ENCODE assay signal across 8 cellular contexts in genomic region chr10:49941447-49942338, GRCh38. TPM values are rescaled to one million over a fixed set of nuclear protein-coding genes. Genes with fewer than 3 reads are reported as not detected.
DNase-seq lines count a peak whose midpoint lies in the region; ATAC-seq, FAIRE-seq and TF ChIP-seq lines count a peak whose summit lies in the region.
"Not testable (repeated sequence)": the region's sequence is repeated elsewhere in the genome, so short reads cannot be mapped to it uniquely, and the experiment has no call there.

PARG (minus strand) TSS chr10:49942027; CDS start chr10:49941725, 302 bp downstream.
TIMM23B (plus strand) TSS chr10:49942053; CDS start chr10:49942195, 142 bp downstream.

- H3K4me2 ChIP-seq in neural cell (ENCODE audit: low read length): peak within 1 kb of the TSS; percentile 78

- H3K4me3 ChIP-seq in HAP-1: peak within 1 kb of the TSS; percentile 75
- H3K4me3 ChIP-seq in MG63: peak within 1 kb of the TSS; percentile 89
- peak within 1 kb of the TSS; percentile 74 for H3K4me3 ChIP-seq in fibroblast of villous mesenchyme (ENCODE audit: low read depth, low read length)
- H3K4me3 ChIP-seq in neural cell (ENCODE audit: low read length): peak within 1 kb of the TSS; percentile 70

- H3K9me3 ChIP-seq in HAP-1; MG63; neural cell (ENCODE audit: low read length): not testable (repeated sequence)

- in situ Hi-C loops in HAP-1 (cut with MboI; ENCODE audit: low sequenced_read_pairs); SK-MEL-5 (cut with HindIII; ENCODE audit: low pct_unique_long_range_greater_than_20kb, low sequenced_read_pairs): not testable (repeated sequence)

- peaks cover 13% of the 10 kb centered on the region for H3K79me2 ChIP-seq in neural cell (replicated peaks; ENCODE audit: insufficient read depth, low read length)

- not testable (repeated sequence) for H3K4me1 ChIP-seq in HAP-1

- TF ChIP-seq RAD21 in neural cell (conservative IDR thresholded peaks at IDR 0.05): not testable (repeated sequence)

- H3K27ac ChIP-seq in neural cell (ENCODE audit: low read length): peak within 1 kb of the TSS; percentile 59

- H3K9me2 ChIP-seq in neural cell (ENCODE audit: insufficient read depth, low read length): not testable (repeated sequence)

- H3F3A ChIP-seq in neural cell (ENCODE audit: insufficient read depth, low read length, poor library complexity, severe bottlenecking): not testable (repeated sequence)

- peak within 1 kb of the TSS; percentile 69 for H3K9ac ChIP-seq in neural cell (ENCODE audit: low read length)

- FAIRE-seq in G401.6 (lab: Jason Lieb, UNC): peak; percentile 69

- ATAC-seq in stimulated activated naive CD8-positive, alpha-beta T cell treated with anti-CD3 and anti-CD28 coated beads, Interleukin-15, Interleukin-2, amounts not matched to agents 100 U/mL and 50 U/mL, for 24 hours: peak; percentile 92

- H4K20me1 ChIP-seq in neural cell (ENCODE audit: insufficient read depth): not testable (repeated sequence)

- not testable (repeated sequence) for H3K36me3 ChIP-seq in HAP-1 (replicated peaks); MG63; neural cell (ENCODE audit: insufficient read depth, low read length)

- TF ChIP-seq CTCF in fibroblast of villous mesenchyme (IDR thresholded peaks at IDR 0.05; ENCODE audit: insufficient read depth, low read depth, low read length): not testable (repeated sequence)
- peak; percentile 34 for TF ChIP-seq CTCF in neural cell (IDR thresholded peaks at IDR 0.05; ENCODE audit: poor library complexity, severe bottlenecking)

- not testable (repeated sequence) for H3K27me3 ChIP-seq in HAP-1 (ENCODE audit: low read depth); MG63; neural cell (ENCODE audit: insufficient read depth, low read depth, low read length)

- TF ChIP-seq EP300 in neural cell (conservative IDR thresholded peaks at IDR 0.05; ENCODE audit: poor library complexity, severe bottlenecking): peak; percentile 33

- DNase-seq in HAP-1 (ENCODE audit: low spot score in 2 of 2) (peak; percentile 63 to 82), MG63 (peak; percentile 86), SK-MEL-5 (ENCODE audit: low read depth, low spot score) (peak; percentile 77), activated gamma-delta T cell treated with Interleukin-2 at 50 U/mL for 16 hours (peak; percentile 69), fibroblast of villous mesenchyme (ENCODE audit: low read depth) (peak; percentile 83)
- peak; percentile 80 for DNase-seq in stimulated activated naive CD8-positive, alpha-beta T cell treated with anti-CD3 and anti-CD28 coated beads, Interleukin-15, Interleukin-2, amounts not matched to agents 100 U/mL and 50 U/mL, for 24 hours

- H2AFZ ChIP-seq in neural cell (ENCODE audit: low read depth, low read length): peak within 1 kb of the TSS; percentile 51

TF ChIP-seq in neural cell, 6 proteins besides CTCF, POLR2A, EP300 and RAD21:
- TF ChIP-seq MXI1 (conservative IDR thresholded peaks at IDR 0.05; ENCODE audit: poor library complexity, severe bottlenecking) (peak; percentile 98), TAF1 (IDR thresholded peaks at IDR 0.05; ENCODE audit: low read depth) (peak; percentile 22), POLR2AphosphoS5 (IDR thresholded peaks at IDR 0.05) (peak; percentile 75), REST (IDR thresholded peaks at IDR 0.05; ENCODE audit: borderline replicate concordance) (peak; percentile 34), SMC3 (conservative IDR thresholded peaks at IDR 0.05; ENCODE audit: poor library complexity) (peak; percentile 26)

RNA-seq across cellular contexts. Expression of gene PARG, which starts in this region (rescaled TPM):
- total RNA-seq in MG63 (2014; rRNA removed; shearing (Covaris generic); ENCODE audit: low replicate concordance): 12.0 and 19.3 TPM in 2 replicates
- total RNA-seq in SK-MEL-5 (2014; rRNA removed; shearing (Covaris generic)): 18.4 and 18.8 TPM in 2 replicates
- polyA plus RNA-seq in SK-MEL-5 (2015; cell fraction: cytosol; rRNA removed): 11.7 and 15.8 TPM in 2 replicates
- polyA plus RNA-seq in SK-MEL-5 (2015; cell fraction: nucleus; rRNA removed): 23.2 and 25.0 TPM in 2 replicates
- total RNA-seq in fibroblast of villous mesenchyme: 31.9 and 42.7 TPM in 2 replicates
- polyA plus RNA-seq in neural cell: 33.1 and 36.0 TPM in 2 replicates
- 104 and 109 TPM in 2 replicates for polyA minus RNA-seq in neural cell

RNA-seq across cellular contexts. Expression of gene TIMM23B, which starts in this region (rescaled TPM):
- total RNA-seq in MG63 (2014; rRNA removed; shearing (Covaris generic); ENCODE audit: low replicate concordance): 9.9 and 13.8 TPM in 2 replicates
- 8.6 and 10.6 TPM in 2 replicates for total RNA-seq in SK-MEL-5 (2014; rRNA removed; shearing (Covaris generic))
- polyA plus RNA-seq in SK-MEL-5 (2015; cell fraction: cytosol; rRNA removed): 9.7 and 12.3 TPM in 2 replicates
- 36.3 and 42.8 TPM in 2 replicates for polyA plus RNA-seq in SK-MEL-5 (2015; cell fraction: nucleus; rRNA removed)
- 20.7 and 25.4 TPM in 2 replicates for total RNA-seq in fibroblast of villous mesenchyme
- polyA plus RNA-seq in neural cell: 11.7 and 12.1 TPM in 2 replicates
- 18.0 and 22.9 TPM in 2 replicates for polyA minus RNA-seq in neural cell

Comparison
In these comparisons a context has a peak if more than half of its experiments do, and no peak if none do; other contexts are left out.
1. Peak in every context shown above with its lines: DNase-seq, ATAC-seq, H3K4me3 ChIP-seq and H3K27ac ChIP-seq.